In the genomic region with DNA sequence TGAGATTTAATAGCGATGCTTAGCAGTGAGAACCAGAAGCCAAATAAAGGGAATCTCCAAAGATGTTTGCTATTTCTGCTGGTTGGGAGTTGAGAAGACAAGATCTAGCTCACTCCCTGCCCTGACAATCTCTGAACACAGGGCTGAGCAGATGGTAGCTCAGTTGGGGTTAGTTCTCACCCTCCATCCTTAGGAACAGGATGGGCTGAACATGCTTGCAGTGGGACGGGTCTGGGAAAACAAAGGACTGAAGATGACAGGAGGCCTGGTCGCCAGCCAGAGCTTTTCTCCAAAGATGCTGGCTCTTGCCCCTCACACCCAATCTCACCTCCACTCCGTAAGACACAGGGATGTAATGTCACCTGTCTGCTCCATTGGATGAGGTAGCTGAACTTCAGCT, we compare ENCODE assay signal across 19 cellular contexts.
"Had no signal": no experiment of that assay in that cellular context is flagged by ENCODE, and none has a peak within 500 bp of the region (broad histone marks: within the 10 kb centered on the region; RNA-seq: fewer than 3 reads in every experiment).

No MANE protein-coding gene starts in this region.

- H3K4me3 ChIP-seq: hepatocyte, left ventricle myocardium inferior, lower lobe of right lung, right atrium auricular region, sigmoid colon, skin epidermis, upper lobe of left lung, vagina had no signal

- H3K4me1 Mint-ChIP-seq: neural crest cell had no signal

- H3K36me3 ChIP-seq: left ventricle myocardium inferior, lower lobe of right lung, right atrium auricular region, sigmoid colon, upper lobe of left lung, vagina had no signal

- H3K27me3 ChIP-seq: right atrium auricular region, sigmoid colon, upper lobe of left lung, vagina had no signal

- ATAC-seq: left cardiac atrium, lower lobe of right lung, natural killer cell had no signal

- H3K27ac ChIP-seq: hepatocyte, left ventricle myocardium inferior, lower lobe of right lung, right atrium auricular region, sigmoid colon, skin epidermis, upper lobe of left lung, vagina had no signal

- DNase-seq: effector CD4-positive, alpha-beta T cell; foreskin melanocyte; head of caudate nucleus; kidney; left cardiac atrium; left ventricle myocardium inferior; lower lobe of right lung; natural killer cell; sigmoid colon; stimulated activated CD4-positive, alpha-beta T cell treated with anti-CD3 and anti-CD28 coated beads, Interleukin-12 subunit alpha, Interleukin-12 subunit beta, amount 100 ng/mL, for 4 hours; stimulated activated naive CD4-positive, alpha-beta T cell; upper lobe of left lung had no signal

- H3K27ac Mint-ChIP-seq: memory B cell, mesothelial cell of epicardium, natural killer cell had no signal

- H3K4me3 Mint-ChIP-seq: memory B cell, mesothelial cell of epicardium, natural killer cell, neural crest cell had no signal

- H3K9me3 ChIP-seq: left ventricle myocardium inferior, lower lobe of right lung, right atrium auricular region, sigmoid colon, upper lobe of left lung, vagina had no signal

- H3K9me3 Mint-ChIP-seq: memory B cell, natural killer cell had no signal

- H3K4me2 ChIP-seq: hepatocyte had no signal
